33 cellular contexts compared by ENCODE assay signal in genomic region chr10:90927293-90927692, GRCh38. TPM values are rescaled to one million over a fixed set of nuclear protein-coding genes. Genes with fewer than 3 reads are reported as not detected.
"Had no signal": no experiment of that assay in that cellular context is flagged by ENCODE, and none has a peak within 500 bp of the region (broad histone marks: within the 10 kb centered on the region; RNA-seq: fewer than 3 reads in every experiment).

No MANE protein-coding gene starts in this region.

- H3K4me2 ChIP-seq: smooth muscle cell had no signal

- H3K36me3 ChIP-seq: neutrophil, ovary, right lobe of liver, spleen, suprapubic skin, tibial artery, transverse colon, upper lobe of left lung, vagina had no signal

- H3K4me1 Mint-ChIP-seq: natural killer cell; stimulated activated memory B cell treated with anti-CD40 and anti-IgM and Interleukin-4, amounts not matched to agents 10 μg/mL and 1 μg/mL and 100 μg/mL, for 72 hours; stimulated activated naive CD8-positive, alpha-beta T cell treated with anti-CD3 and anti-CD28 coated beads, Interleukin-15, amount 100 ng/mL, for 72 hours had no signal

- ATAC-seq: naive thymus-derived CD4-positive, alpha-beta T cell; natural killer cell; psoas muscle; right cardiac atrium; right lobe of liver; stimulated activated memory B cell treated with anti-CD40 and anti-IgM and Interleukin-4, amounts not matched to agents 10 μg/mL and 1 μg/mL and 100 μg/mL, for 72 hours; stimulated activated naive CD8-positive, alpha-beta T cell treated with anti-CD3 and anti-CD28 coated beads, Interleukin-15, amount 100 ng/mL, for 72 hours; stimulated activated naive CD8-positive, alpha-beta T cell treated with anti-CD3 and anti-CD28 coated beads, Interleukin-15, Interleukin-2, amounts not matched to agents 100 U/mL and 50 U/mL, for 24 hours had no signal

- H3K79me2 ChIP-seq: parathyroid adenoma had no signal

- H3K9me3 Mint-ChIP-seq: naive thymus-derived CD4-positive, alpha-beta T cell; natural killer cell; nephron progenitor cell; stimulated activated memory B cell treated with anti-CD40 and anti-IgM and Interleukin-4, amounts not matched to agents 10 μg/mL and 1 μg/mL and 100 μg/mL, for 72 hours; stimulated activated naive CD8-positive, alpha-beta T cell treated with anti-CD3 and anti-CD28 coated beads, Interleukin-15, amount 100 ng/mL, for 72 hours had no signal

- H2AFZ ChIP-seq: parathyroid adenoma had no signal

- H3K27ac ChIP-seq: neutrophil, ovary, parathyroid adenoma, psoas muscle, right lobe of liver, skin epidermis, spleen, suprapubic skin, testis, transverse colon, upper lobe of left lung, vagina had no signal

- H3K9me3 ChIP-seq: neutrophil, ovary, psoas muscle, right lobe of liver, spleen, suprapubic skin, testis, tibial artery, transverse colon, upper lobe of left lung, vagina had no signal

- H3K9ac ChIP-seq: parathyroid adenoma had no signal

- H3K27ac Mint-ChIP-seq: naive thymus-derived CD4-positive, alpha-beta T cell; natural killer cell; nephron progenitor cell; progenitor cell of endocrine pancreas; stimulated activated memory B cell treated with anti-CD40 and anti-IgM and Interleukin-4, amounts not matched to agents 10 μg/mL and 1 μg/mL and 100 μg/mL, for 72 hours; stimulated activated naive CD8-positive, alpha-beta T cell treated with anti-CD3 and anti-CD28 coated beads, Interleukin-15, amount 100 ng/mL, for 72 hours had no signal

- H3K4me1 ChIP-seq: right lobe of liver had no signal

- H3K4me3 ChIP-seq: ovary, psoas muscle, right lobe of liver, skin epidermis, smooth muscle cell, spleen, suprapubic skin, testis, tibial artery, transverse colon, upper lobe of left lung, vagina had no signal

- FAIRE-seq: urothelium cell line had no signal

- DNase-seq: naive thymus-derived CD4-positive, alpha-beta T cell; natural killer cell; nephron progenitor cell; nucleus accumbens; ovary; posterior cingulate gyrus; psoas muscle; right cardiac atrium; right lobe of liver; spleen; stimulated activated CD4-positive, alpha-beta T cell treated with anti-CD3 and anti-CD28 coated beads, Interleukin-12 subunit alpha, Interleukin-12 subunit beta, amount 100 ng/mL, for 4 hours; stimulated activated CD4-positive, alpha-beta T cell treated with anti-CD3 and anti-CD28 coated beads, Interleukin-1b, Interleukin-23, amount 100 ng/mL, for 48 hours; stimulated activated CD4-positive, alpha-beta T cell treated with anti-CD3 and anti-CD28 coated beads, Interleukin-4, amount 100 ng/mL, for 1 hour; stimulated activated CD4-positive, alpha-beta T cell treated with anti-CD3 and anti-CD28 coated beads, Interleukin-4, amount 100 ng/mL, for 4 hours; stimulated activated CD8-positive, alpha-beta memory T cell treated with anti-CD3 and anti-CD28 coated beads, Interleukin-4, amount 100 ng/mL, for 48 hours; stimulated activated naive CD4-positive, alpha-beta T cell; stimulated activated naive CD8-positive, alpha-beta T cell treated with anti-CD3 and anti-CD28 coated beads, Interleukin-15, amount 100 ng/mL, for 72 hours; stimulated activated naive CD8-positive, alpha-beta T cell treated with anti-CD3 and anti-CD28 coated beads, Interleukin-15, Interleukin-2, amounts not matched to agents 100 U/mL and 50 U/mL, for 24 hours; substantia nigra; testis; tibial artery; transverse colon; upper lobe of left lung had no signal

- H3K4me3 Mint-ChIP-seq: naive thymus-derived CD4-positive, alpha-beta T cell; natural killer cell; nephron progenitor cell; neural crest cell; stimulated activated memory B cell treated with anti-CD40 and anti-IgM and Interleukin-4, amounts not matched to agents 10 μg/mL and 1 μg/mL and 100 μg/mL, for 72 hours; stimulated activated naive CD8-positive, alpha-beta T cell treated with anti-CD3 and anti-CD28 coated beads, Interleukin-15, amount 100 ng/mL, for 72 hours had no signal

- H3K27me3 Mint-ChIP-seq: stimulated activated memory B cell treated with anti-CD40 and anti-IgM and Interleukin-4, amounts not matched to agents 10 μg/mL and 1 μg/mL and 100 μg/mL, for 72 hours had no signal

- H3K27me3 ChIP-seq: ovary, right lobe of liver, spleen, suprapubic skin, testis, tibial artery, upper lobe of left lung, vagina had no signal

- H3K36me3 Mint-ChIP-seq: naive thymus-derived CD4-positive, alpha-beta T cell; natural killer cell; stimulated activated memory B cell treated with anti-CD40 and anti-IgM and Interleukin-4, amounts not matched to agents 10 μg/mL and 1 μg/mL and 100 μg/mL, for 72 hours had no signal

RNA-seq across cellular contexts. Expression of gene ANKRD1, which starts 6.4 kb away (rescaled TPM):
- total RNA-seq: naive thymus-derived CD4-positive, alpha-beta T cell; natural killer cell; neural crest cell; transverse colon; vagina had no signal
- polyA plus RNA-seq: naive thymus-derived CD4-positive, alpha-beta T cell had no signal
